Comparison of ENCODE assay signal across 8 cellular contexts in genomic region chr2:152175012-152175367, GRCh38. TPM values are rescaled to one million over a fixed set of nuclear protein-coding genes. Genes with fewer than 3 reads are reported as not detected.
A peak's percentile ranks its signal among the peaks of the same experiment; 100 is the strongest.
DNase-seq lines count a peak whose midpoint lies in the region; ATAC-seq and TF ChIP-seq lines count a peak whose summit lies in the region.

No MANE protein-coding gene starts in this region.

- peak overlapping the region; percentile 72 for H3K4me2 ChIP-seq in trophoblast cell (ENCODE audit: low read length)

- H3K9ac ChIP-seq in trophoblast cell (ENCODE audit: low read length), result peak overlapping the region; percentile 95

- H3K4me3 ChIP-seq in epithelial cell of proximal tubule (ENCODE audit: low read depth, low read length) (peak overlapping the region; percentile 93), trophoblast cell (ENCODE audit: low read depth, low read length) (peak overlapping the region; percentile 97)

- H3K23ac ChIP-seq in trophoblast cell (ENCODE audit: low read length), result no peak overlapping the region

- H4K12ac ChIP-seq in trophoblast cell (ENCODE audit: low read depth, low read length), result peak overlapping the region; percentile 77

- H2BK12ac ChIP-seq in trophoblast cell (ENCODE audit: low read length), result no peak overlapping the region

- H3K9me3 ChIP-seq in trophoblast cell (ENCODE audit: insufficient read depth, low read depth, low read length), result no peaks in the 10 kb centered on the region

- peak overlapping the region; percentile 64 for H3K14ac ChIP-seq in trophoblast cell (ENCODE audit: low read length)

- H4K91ac ChIP-seq in trophoblast cell (ENCODE audit: low read depth, low read length), result peak overlapping the region; percentile 94

- peaks cover 0 to 3% of the 10 kb centered on the region in 2 experiments for H3K4me1 ChIP-seq in trophoblast cell (ENCODE audit: control insufficient read depth in 1 of 2, insufficient read depth in 2 of 2, low read length in 2 of 2)

- peak; percentile 17 for ATAC-seq in HG02798 (IDR thresholded peaks at IDR 0.05; ENCODE audit: poor library complexity, unreplicated experiment)

- no peak overlapping the region for H2BK5ac ChIP-seq in trophoblast cell (ENCODE audit: low read depth, low read length, poor library complexity)

- peak overlapping the region; percentile 73 for H3K18ac ChIP-seq in trophoblast cell (ENCODE audit: low read length)

- H3K27ac ChIP-seq in RWPE1 (peak overlapping the region; percentile 93), trophoblast cell (ENCODE audit: low read depth, low read length) (peak overlapping the region; percentile 84)

- H3K36me3 ChIP-seq in trophoblast cell (ENCODE audit: control insufficient read depth in 1 of 2, insufficient read depth in 2 of 2, low read length in 2 of 2), result no peaks in the 10 kb centered on the region

- WGBS in trophoblast cell (ENCODE audit: extremely low coverage, insufficient coverage, insufficient read length), result no CpG with 5 or more reads among the region's 10 CpGs

- peak overlapping the region; percentile 61 for H2BK120ac ChIP-seq in trophoblast cell (ENCODE audit: insufficient read depth, low read length, poor library complexity)

- no peaks in the 10 kb centered on the region for H3K27me3 ChIP-seq in trophoblast cell (ENCODE audit: insufficient read depth, low read length)

- peak overlapping the region; percentile 44 for H3K4ac ChIP-seq in trophoblast cell (ENCODE audit: low read depth, low read length)

- POLR2A ChIA-PET in RWPE1 (lab: Yijun Ruan, JAX; ENCODE audit: low non-redundant PET), result no interaction called here

- peaks cover 7% of the 10 kb centered on the region for H3K79me2 ChIP-seq in trophoblast cell (ENCODE audit: control insufficient read depth, insufficient read depth, low read length, poor library complexity)

- peaks cover 11% of the 10 kb centered on the region for H3K79me1 ChIP-seq in trophoblast cell (ENCODE audit: low read length)

- peak; percentile 54 for DNase-seq in SIG-M5 treated with dmso at 0.1 percent for 504 hours (lab: John Stamatoyannopoulos, UW; ENCODE audit: unreplicated experiment)
- DNase-seq in SIG-M5 (lab: John Stamatoyannopoulos, UW), result no peak
- no peak for DNase-seq in RWPE1 (ENCODE audit: low spot score)
- DNase-seq in epithelial cell of proximal tubule (ENCODE audit: low read depth), result no peak
- DNase-seq in trophoblast cell, result no peak
- DNase-seq in activated gamma-delta T cell treated with Interleukin-2 at 50 U/mL for 16 hours, result no peak
- DNase-seq in cortex of kidney (lab: John Stamatoyannopoulos, UW), result no peak

- H2AK5ac ChIP-seq in trophoblast cell (ENCODE audit: low read length), result no peak overlapping the region

- peak overlapping the region; percentile 99 for H4K8ac ChIP-seq in trophoblast cell (ENCODE audit: low read depth, low read length)

- H2AFZ ChIP-seq in trophoblast cell (ENCODE audit: insufficient read depth, low read length, poor library complexity), result peak overlapping the region; percentile 81

- TF ChIP-seq CTCF in RWPE1 (conservative IDR thresholded peaks at IDR 0.05; ENCODE audit: low read depth), result no peak
- TF ChIP-seq CTCF in epithelial cell of proximal tubule (conservative IDR thresholded peaks at IDR 0.05; ENCODE audit: low read depth, low read length), result no peak

- CTCF ChIA-PET in RWPE1 (lab: Yijun Ruan, JAX), result interaction anchor here (0.6 to 0.7 kb wide), 3 partner anchors 26 to 459 kb away, joined by 3 to 6 read pairs (median 3); no protein-coding TSS in a partner anchor

RNA-seq across cellular contexts. Expression of gene STAM2, which starts 0.6 kb away (rescaled TPM):
- total RNA-seq in epithelial cell of proximal tubule, result 18.7 and 20.9 TPM in 2 replicates
- polyA plus RNA-seq in trophoblast cell (2013), result 18.7 and 19.3 TPM in 2 replicates
